ENCODE assay signal across 1 cellular context in genomic region chr10:61882621-61883375, GRCh38.
TF ChIP-seq lines count a peak whose summit lies in the region.

No MANE protein-coding gene starts in this region.

TF ChIP-seq in GM12878, 131 proteins besides CTCF, POLR2A, EP300 and RAD21 (continued from another document):
- TF ChIP-seq, protein P1, sequence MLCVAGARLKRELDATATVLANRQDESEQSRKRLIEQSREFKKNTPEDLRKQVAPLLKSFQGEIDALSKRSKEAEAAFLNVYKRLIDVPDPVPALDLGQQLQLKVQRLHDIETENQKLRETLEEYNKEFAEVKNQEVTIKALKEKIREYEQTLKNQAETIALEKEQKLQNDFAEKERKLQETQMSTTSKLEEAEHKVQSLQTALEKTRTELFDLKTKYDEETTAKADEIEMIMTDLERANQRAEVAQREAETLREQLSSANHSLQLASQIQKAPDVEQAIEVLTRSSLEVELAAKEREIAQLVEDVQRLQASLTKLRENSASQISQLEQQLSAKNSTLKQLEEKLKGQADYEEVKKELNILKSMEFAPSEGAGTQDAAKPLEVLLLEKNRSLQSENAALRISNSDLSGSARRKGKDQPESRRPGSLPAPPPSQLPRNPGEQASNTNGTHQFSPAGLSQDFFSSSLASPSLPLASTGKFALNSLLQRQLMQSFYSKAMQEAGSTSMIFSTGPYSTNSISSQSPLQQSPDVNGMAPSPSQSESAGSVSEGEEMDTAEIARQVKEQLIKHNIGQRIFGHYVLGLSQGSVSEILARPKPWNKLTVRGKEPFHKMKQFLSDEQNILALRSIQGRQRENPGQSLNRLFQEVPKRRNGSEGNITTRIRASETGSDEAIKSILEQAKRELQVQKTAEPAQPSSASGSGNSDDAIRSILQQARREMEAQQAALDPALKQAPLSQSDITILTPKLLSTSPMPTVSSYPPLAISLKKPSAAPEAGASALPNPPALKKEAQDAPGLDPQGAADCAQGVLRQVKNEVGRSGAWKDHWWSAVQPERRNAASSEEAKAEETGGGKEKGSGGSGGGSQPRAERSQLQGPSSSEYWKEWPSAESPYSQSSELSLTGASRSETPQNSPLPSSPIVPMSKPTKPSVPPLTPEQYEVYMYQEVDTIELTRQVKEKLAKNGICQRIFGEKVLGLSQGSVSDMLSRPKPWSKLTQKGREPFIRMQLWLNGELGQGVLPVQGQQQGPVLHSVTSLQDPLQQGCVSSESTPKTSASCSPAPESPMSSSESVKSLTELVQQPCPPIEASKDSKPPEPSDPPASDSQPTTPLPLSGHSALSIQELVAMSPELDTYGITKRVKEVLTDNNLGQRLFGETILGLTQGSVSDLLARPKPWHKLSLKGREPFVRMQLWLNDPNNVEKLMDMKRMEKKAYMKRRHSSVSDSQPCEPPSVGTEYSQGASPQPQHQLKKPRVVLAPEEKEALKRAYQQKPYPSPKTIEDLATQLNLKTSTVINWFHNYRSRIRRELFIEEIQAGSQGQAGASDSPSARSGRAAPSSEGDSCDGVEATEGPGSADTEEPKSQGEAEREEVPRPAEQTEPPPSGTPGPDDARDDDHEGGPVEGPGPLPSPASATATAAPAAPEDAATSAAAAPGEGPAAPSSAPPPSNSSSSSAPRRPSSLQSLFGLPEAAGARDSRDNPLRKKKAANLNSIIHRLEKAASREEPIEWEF (IDR thresholded peaks at IDR 0.05; ENCODE audit: insufficient replicate concordance, low read depth, low read length) = no peak
- TF ChIP-seq SREBF2 (IDR thresholded peaks at IDR 0.05; ENCODE audit: low read length) (no peak), MLLT1 (IDR thresholded peaks at IDR 0.05) (0 out of 2 replicates have a peak, but pooled peaks have one; percentile 58), ETV6 (conservative IDR thresholded peaks at IDR 0.05 in 1 of 2, IDR thresholded peaks at IDR 0.05 in 1 of 2; ENCODE audit: borderline replicate concordance in 1 of 2, low read depth in 1 of 2) (no peak), PRDM15 (CRISPR knock-in tag; IDR thresholded peaks at IDR 0.05) (no peak)
- TF ChIP-seq, protein P2, sequence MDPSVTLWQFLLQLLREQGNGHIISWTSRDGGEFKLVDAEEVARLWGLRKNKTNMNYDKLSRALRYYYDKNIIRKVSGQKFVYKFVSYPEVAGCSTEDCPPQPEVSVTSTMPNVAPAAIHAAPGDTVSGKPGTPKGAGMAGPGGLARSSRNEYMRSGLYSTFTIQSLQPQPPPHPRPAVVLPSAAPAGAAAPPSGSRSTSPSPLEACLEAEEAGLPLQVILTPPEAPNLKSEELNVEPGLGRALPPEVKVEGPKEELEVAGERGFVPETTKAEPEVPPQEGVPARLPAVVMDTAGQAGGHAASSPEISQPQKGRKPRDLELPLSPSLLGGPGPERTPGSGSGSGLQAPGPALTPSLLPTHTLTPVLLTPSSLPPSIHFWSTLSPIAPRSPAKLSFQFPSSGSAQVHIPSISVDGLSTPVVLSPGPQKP (IDR thresholded peaks at IDR 0.05; ENCODE audit: low read depth, low read length) = no peak
